Comparison of ENCODE assay signal across 20 cellular contexts in genomic region chr5:113371788-113372196, GRCh38.
DNase-seq lines count a peak whose midpoint lies in the region; ATAC-seq, FAIRE-seq and TF ChIP-seq lines count a peak whose summit lies in the region.
"Had no signal": no experiment of that assay in that cellular context is flagged by ENCODE, and none has a peak within 500 bp of the region (broad histone marks: within the 10 kb centered on the region; RNA-seq: fewer than 3 reads in every experiment).

No MANE protein-coding gene starts in this region.

- in situ Hi-C loops in HepG2 (cut with HindIII; ENCODE audit: extremely low pct_ligation_motif_present, low pct_unique_long_range_greater_than_20kb) = loop anchor here (10.0 kb wide), 1 partner anchor 233 kb away; no protein-coding TSS in a partner anchor

- H2AFZ ChIP-seq in HepG2 (ENCODE audit: low read length) (no peak overlapping the region), keratinocyte (ENCODE audit: control insufficient read depth, low read length) (no peak overlapping the region), PC-9 (no peak overlapping the region)

- no peaks in the 10 kb centered on the region for H3F3A ChIP-seq in PC-9 (ENCODE audit: insufficient read depth, low read depth)

- DNase-seq in right lobe of liver = no peak
- no peak for DNase-seq in HepG2 (ENCODE audit: low spot score)
- peak; percentile 63 to 90 for DNase-seq in dermis microvascular lymphatic vessel endothelial cell (ENCODE audit: low read depth in 2 of 2)
- DNase-seq in keratinocyte (ENCODE audit: low read depth, low spot score) = no peak
- no peak for DNase-seq in PC-9
- DNase-seq in caudate nucleus (lab: John Stamatoyannopoulos, UW) = no peak
- DNase-seq: activated CD4-positive, alpha-beta T cell treated with anti-CD3 and anti-CD28 coated beads, Interleukin-2, amount 50 U/mL, for 1 hour; amniotic stem cell; endodermal cell; HCEC 1CT; IMR-90; midbrain; NCI-H187; NCI-H345; nephron progenitor cell; testis had no signal

- no peaks in the 10 kb centered on the region for H3K79me2 ChIP-seq in HepG2 (ENCODE audit: insufficient read depth, low read length)
- H3K79me2 ChIP-seq in keratinocyte (ENCODE audit: control insufficient read depth, insufficient read depth, low read length) = no peaks in the 10 kb centered on the region
- H3K79me2 ChIP-seq in PC-9 (ENCODE audit: low read depth) = no peaks in the 10 kb centered on the region

- WGBS in right lobe of liver (ENCODE audit: insufficient coverage, low coverage, low lambda C conversion rate, missing lambda C conversion rate) = 50% methylated on average over 2 of the region's 2 CpGs
- 22% methylated on average over 2 of the region's 2 CpGs for WGBS in HepG2 (ENCODE audit: low lambda C conversion rate)

- peak in 3 of 4 donors; percentile 23 to 58 (median 24) for ATAC-seq in right lobe of liver
- ATAC-seq in HepG2 = no peak
- ATAC-seq in GM18873 (IDR thresholded peaks at IDR 0.05; ENCODE audit: low FRiP score, unreplicated experiment) = no peak
- ATAC-seq in GM18517 (IDR thresholded peaks at IDR 0.05; ENCODE audit: unreplicated experiment) = no peak

- no peaks in the 10 kb centered on the region for H3K4me1 ChIP-seq in right lobe of liver
- no peaks in the 10 kb centered on the region for H3K4me1 ChIP-seq in HepG2 (ENCODE audit: insufficient read depth, low read length)
- H3K4me1 ChIP-seq in keratinocyte (ENCODE audit: control insufficient read depth, extremely low read depth, insufficient read depth, low read length) = no peaks in the 10 kb centered on the region
- H3K4me1 ChIP-seq in PC-9 (replicated peaks; ENCODE audit: insufficient read depth) = no peaks in the 10 kb centered on the region
- H3K4me1 ChIP-seq: testis had no signal

- no peak for TF ChIP-seq POLR2A in right lobe of liver (IDR thresholded peaks at IDR 0.05)
- TF ChIP-seq POLR2A in HepG2 (IDR thresholded peaks at IDR 0.05; ENCODE audit: insufficient read depth in 1 of 2, low read depth in 2 of 2, low read length in 2 of 2) = no peak

- FAIRE-seq in HepG2 (lab: Jason Lieb, UNC) = no peak
- peak; percentile 32 for FAIRE-seq in keratinocyte (lab: Jason Lieb, UNC)

- H3K4me3 ChIP-seq in right lobe of liver (no peak overlapping the region), HepG2 (replicated peaks in 1 of 3; ENCODE audit: insufficient read depth in 1 of 3, low read depth in 2 of 3, low read length in 3 of 3) (no peak overlapping the region), keratinocyte (ENCODE audit: control insufficient read depth in 2 of 3, extremely low read depth in 1 of 3, insufficient read depth in 2 of 3, low read depth in 1 of 3, low read length in 3 of 3) (no peak overlapping the region), PC-9 (no peak overlapping the region)
- H3K4me3 ChIP-seq: testis had no signal

- POLR2A ChIA-PET in HepG2 (lab: Yijun Ruan, JAX) = no interaction called here
- POLR2A ChIA-PET in PC-9 (lab: Charles Lee; ENCODE audit: unreplicated experiment) = no interaction called here

- CTCF ChIA-PET in HepG2 (lab: Yijun Ruan, JAX; ENCODE audit: low intra/inter-chr PET ratio, low total read pairs) = no interaction called here
- CTCF ChIA-PET in PC-9 (lab: Charles Lee) = no interaction called here

- H3K36me3 ChIP-seq in right lobe of liver (no peaks in the 10 kb centered on the region), HepG2 (replicated peaks in 1 of 2; ENCODE audit: control insufficient read depth in 1 of 2, insufficient read depth in 2 of 2, low read length in 2 of 2) (no peaks in the 10 kb centered on the region), keratinocyte (ENCODE audit: control insufficient read depth in 2 of 2, extremely low read depth in 1 of 2, insufficient read depth in 2 of 2, low read length in 2 of 2) (peaks cover 0 to 1% of the 10 kb centered on the region in 2 experiments), PC-9 (ENCODE audit: low read depth) (no peaks in the 10 kb centered on the region)

- TF ChIP-seq EP300 in HepG2 (IDR thresholded peaks at IDR 0.05; ENCODE audit: low read depth in 2 of 2, low read length in 2 of 2) (no peak), HepG2 (CRISPR knock-in tag; IDR thresholded peaks at IDR 0.05; ENCODE audit: borderline replicate concordance) (no peak)

- no peak overlapping the region for H3K27ac ChIP-seq in right lobe of liver
- H3K27ac ChIP-seq in HepG2 (ENCODE audit: extremely low read length, insufficient read depth, low read length) = no peak overlapping the region
- H3K27ac ChIP-seq in keratinocyte (ENCODE audit: control insufficient read depth, insufficient read depth, low read length) = no peak overlapping the region
- no peak overlapping the region for H3K27ac ChIP-seq in PC-9
- H3K27ac ChIP-seq in caudate nucleus (ENCODE audit: low read depth, low read length) = no peak overlapping the region
- H3K27ac ChIP-seq: C4-2B, RWPE1, testis had no signal

- BruUV-seq in HepG2 (replicated peaks; lab: Mats Ljungman, UMichigan) = no TSS peak
- BruUV-seq in PC-9 (replicated peaks; lab: Mats Ljungman, UMichigan) = no TSS peak

- H3K9me2 ChIP-seq in PC-9 (ENCODE audit: insufficient read depth) = no peaks in the 10 kb centered on the region

- H4K20me1 ChIP-seq in HepG2 (ENCODE audit: insufficient read depth, low read length) = no peaks in the 10 kb centered on the region
- no peaks in the 10 kb centered on the region for H4K20me1 ChIP-seq in keratinocyte (ENCODE audit: control insufficient read depth, extremely low read depth, insufficient read depth, low read length)
- no peaks in the 10 kb centered on the region for H4K20me1 ChIP-seq in PC-9 (ENCODE audit: insufficient read depth)

- no peak overlapping the region for H3K9ac ChIP-seq in HepG2 (ENCODE audit: insufficient read depth, low read depth, low read length)
- no peak overlapping the region for H3K9ac ChIP-seq in keratinocyte (ENCODE audit: control insufficient read depth, extremely low read depth, insufficient read depth, low read length)

- no peaks in the 10 kb centered on the region for H3K9me3 ChIP-seq in right lobe of liver
- no peaks in the 10 kb centered on the region for H3K9me3 ChIP-seq in HepG2 (ENCODE audit: low read length)
- H3K9me3 ChIP-seq in keratinocyte (ENCODE audit: control insufficient read depth, low read depth, low read length) = no peaks in the 10 kb centered on the region
- no peaks in the 10 kb centered on the region for H3K9me3 ChIP-seq in PC-9 (ENCODE audit: insufficient read depth, low read depth)
- H3K9me3 ChIP-seq: testis had no signal

- no peaks in the 10 kb centered on the region for H3K9me1 ChIP-seq in keratinocyte (ENCODE audit: control insufficient read depth, extremely low read depth, insufficient read depth, low read length)

- TF ChIP-seq CTCF in right lobe of liver (IDR thresholded peaks at IDR 0.05) = no peak
- no peak for TF ChIP-seq CTCF in HepG2 (CRISPR knock-in tag; IDR thresholded peaks at IDR 0.05)
- no peak for TF ChIP-seq CTCF in keratinocyte (optimal IDR thresholded peaks at IDR 0.05 in 1 of 3, IDR thresholded peaks at IDR 0.05 in 1 of 3, conservative IDR thresholded peaks at IDR 0.05 in 1 of 3; ENCODE audit: extremely low read depth in 1 of 3, insufficient read depth in 2 of 3, low read length in 3 of 3)
- TF ChIP-seq CTCF in PC-9 (conservative IDR thresholded peaks at IDR 0.05) = no peak

- H3K27me3 ChIP-seq in right lobe of liver = no peaks in the 10 kb centered on the region
- no peaks in the 10 kb centered on the region; a peak in 1 of 5 replicates for H3K27me3 ChIP-seq in HepG2 (ENCODE audit: control insufficient read depth in 1 of 2, insufficient read depth in 2 of 2, low read length in 2 of 2)
- H3K27me3 ChIP-seq in keratinocyte (ENCODE audit: control insufficient read depth, extremely low read depth, insufficient read depth, low read length) = no peaks in the 10 kb centered on the region
- no peaks in the 10 kb centered on the region for H3K27me3 ChIP-seq in PC-9 (ENCODE audit: insufficient read depth, low read depth)
- H3K27me3 ChIP-seq: testis had no signal

- intact Hi-C loops in right lobe of liver (cut with DNase I) (loop anchor here in 1 of 2 donors (10.0 kb wide), 1 partner anchor 133 kb away; no protein-coding TSS in a partner anchor), HepG2 (cut with micrococcal nuclease; ENCODE audit: unreplicated experiment) (no loop called here), PC-9 (cut with micrococcal nuclease; ENCODE audit: unreplicated experiment) (no loop called here)

- dilution Hi-C loops in keratinocyte (cut with MboI; ENCODE audit: extremely low pct_ligation_motif_present, low sequenced_read_pairs) = no loop called here

- TF ChIP-seq RAD21 in HepG2 (CRISPR knock-in tag; IDR thresholded peaks at IDR 0.05) = no peak

- no peak overlapping the region for H3K4me2 ChIP-seq in HepG2 (ENCODE audit: low read depth, low read length)
- H3K4me2 ChIP-seq in keratinocyte (ENCODE audit: control insufficient read depth, extremely low read depth, insufficient read depth, low read depth, low read length) = no peak overlapping the region
- no peak overlapping the region for H3K4me2 ChIP-seq in PC-9

TF ChIP-seq in HepG2, 621 proteins besides CTCF, POLR2A, EP300 and RAD21 (continues in another document):
- no peak for TF ChIP-seq THAP7 (CRISPR knock-in tag; IDR thresholded peaks at IDR 0.05)
- TF ChIP-seq ARNT (IDR thresholded peaks at IDR 0.05) = no peak
- no peak for TF ChIP-seq FOSL1 (CRISPR knock-in tag; IDR thresholded peaks at IDR 0.05; ENCODE audit: borderline replicate concordance)
- no peak for TF ChIP-seq ZNF207 (IDR thresholded peaks at IDR 0.05; ENCODE audit: borderline replicate concordance)
- no peak for TF ChIP-seq ZNF18 (CRISPR knock-in tag; IDR thresholded peaks at IDR 0.05; ENCODE audit: insufficient replicate concordance)
- TF ChIP-seq SMC3 (IDR thresholded peaks at IDR 0.05; ENCODE audit: low read length) = no peak

Comparison
In these comparisons a context has a peak if more than half of its experiments do, and no peak if none do; other contexts are left out.
1. ATAC-seq: peak in right lobe of liver (3 of 4); none in HepG2 (single experiment), GM18873 (single experiment) and GM18517 (single experiment).
2. DNase-seq: peak in dermis microvascular lymphatic vessel endothelial cell (2 of 2); none in right lobe of liver (0 of 3), HepG2 (single experiment), keratinocyte (single experiment), PC-9 (0 of 2) and caudate nucleus (0 of 61).